In genomic region chr21:37564341-37564923, GRCh38 we compare ENCODE assay signal across 8 cellular contexts.
DNase-seq lines count a peak whose midpoint lies in the region; ATAC-seq and TF ChIP-seq lines count a peak whose summit lies in the region.

No MANE protein-coding gene starts in this region.

- ATAC-seq in GM18858 (IDR thresholded peaks at IDR 0.05; ENCODE audit: unreplicated experiment) = peak; percentile 33
- ATAC-seq in HG03108 (IDR thresholded peaks at IDR 0.05; ENCODE audit: unreplicated experiment) = peak; percentile 49
- ATAC-seq in left lung = peak; percentile 80

- H3K27me3 ChIP-seq in colonic mucosa (no peaks in the 10 kb centered on the region), left lung (no peaks in the 10 kb centered on the region)

- H3K9me3 Mint-ChIP-seq in activated CD4-positive, alpha-beta T cell treated with anti-CD3 and anti-CD28 coated beads, Interleukin-2, amount 10 ng/mL, durations not matched to agents 24 days and 14 days = no peaks in the 10 kb centered on the region

- peaks cover 8% of the 10 kb centered on the region for H3K27me3 Mint-ChIP-seq in activated CD4-positive, alpha-beta T cell treated with anti-CD3 and anti-CD28 coated beads, Interleukin-2, amount 10 ng/mL, durations not matched to agents 24 days and 14 days

- no peaks in the 10 kb centered on the region for H3K4me1 ChIP-seq in colonic mucosa
- H3K4me1 ChIP-seq in left lung = peaks cover 6 to 14% of the 10 kb centered on the region in 2 donors

- H3K36me3 Mint-ChIP-seq in activated CD4-positive, alpha-beta T cell treated with anti-CD3 and anti-CD28 coated beads, Interleukin-2, amount 10 ng/mL, durations not matched to agents 24 days and 14 days (ENCODE audit: low read depth) = no peaks in the 10 kb centered on the region

- DNase-seq in 8988T = peak; percentile 37
- DNase-seq in NCI-H2227 treated with DMSO at 0.1 percent for 48 hours (lab: John Stamatoyannopoulos, UW) = peak; percentile 43
- DNase-seq in activated CD4-positive, alpha-beta T cell treated with anti-CD3 and anti-CD28 coated beads, Interleukin-2, amount 10 ng/mL, durations not matched to agents 24 days and 14 days = peak; percentile 93
- DNase-seq in colonic mucosa = peak; percentile 76
- DNase-seq in left lung = peak; percentile 82 to 88
- peak; percentile 93 for DNase-seq in stimulated activated CD4-positive, alpha-beta T cell treated with anti-CD3 and anti-CD28 coated beads, Interleukin-4, amount 100 ng/mL, for 24 hours

- H3K9me3 ChIP-seq in colonic mucosa = no peaks in the 10 kb centered on the region
- H3K9me3 ChIP-seq in left lung = no peaks in the 10 kb centered on the region

- peaks cover 23% of the 10 kb centered on the region for H3K4me1 Mint-ChIP-seq in activated CD4-positive, alpha-beta T cell treated with anti-CD3 and anti-CD28 coated beads, Interleukin-2, amount 10 ng/mL, durations not matched to agents 24 days and 14 days

- peak overlapping the region; percentile 74 to 91 for H3K9ac ChIP-seq in colonic mucosa (ENCODE audit: low read depth in 2 of 2, low read length in 2 of 2)

- TF ChIP-seq CTCF in colonic mucosa (IDR thresholded peaks at IDR 0.05) (no peak), left lung (IDR thresholded peaks at IDR 0.05) (no peak)

- intact Hi-C loops in activated CD4-positive, alpha-beta T cell treated with anti-CD3 and anti-CD28 coated beads, Interleukin-2, amount 10 ng/mL, durations not matched to agents 24 days and 14 days (cut with micrococcal nuclease) = loop anchor here (1.0 to 5.0 kb wide), 8 partner anchors 62 to 1618 kb away; partner anchors contain the start of genes DYRK1A, PIGP, PSMG1 and TTC3
- intact Hi-C loops in colonic mucosa (cut with DNase I) = loop anchor here (10.0 kb wide), 1 partner anchor 300 kb away; the partner anchor contains the start of gene VPS26C
- intact Hi-C loops in left lung (cut with DNase I) = no loop called here

- H3K27ac ChIP-seq in colonic mucosa (peak overlapping the region; percentile 69), left lung (peak overlapping the region; percentile 85 to 92)

- H3K4me3 ChIP-seq in colonic mucosa (peak overlapping the region; percentile 68), left lung (peak overlapping the region; percentile 62 to 65)

- peak overlapping the region; percentile 100 for H3K27ac Mint-ChIP-seq in activated CD4-positive, alpha-beta T cell treated with anti-CD3 and anti-CD28 coated beads, Interleukin-2, amount 10 ng/mL, durations not matched to agents 24 days and 14 days

- H3K36me3 ChIP-seq in colonic mucosa = no peaks in the 10 kb centered on the region
- no peaks in the 10 kb centered on the region for H3K36me3 ChIP-seq in left lung

- H3K4me3 Mint-ChIP-seq in activated CD4-positive, alpha-beta T cell treated with anti-CD3 and anti-CD28 coated beads, Interleukin-2, amount 10 ng/mL, durations not matched to agents 24 days and 14 days = peak overlapping the region; percentile 94

Comparison
In these comparisons a context has a peak if more than half of its experiments do, and no peak if none do; other contexts are left out.
1. Peak in every context shown above with its lines: DNase-seq, ATAC-seq, H3K4me3 ChIP-seq and H3K27ac ChIP-seq.
2. DNase-seq: peak in every context shown above with its lines; median percentile 93 in activated CD4-positive, alpha-beta T cell treated with anti-CD3 and anti-CD28 coated beads, Interleukin-2, amount 10 ng/mL, durations not matched to agents 24 days and 14 days; 93 in stimulated activated CD4-positive, alpha-beta T cell treated with anti-CD3 and anti-CD28 coated beads, Interleukin-4, amount 100 ng/mL, for 24 hours; 85 in left lung; 76 in colonic mucosa; 43 in NCI-H2227 treated with DMSO at 0.1 percent for 48 hours; 37 in 8988T.
3. intact Hi-C loops: an anchor here in activated CD4-positive, alpha-beta T cell treated with anti-CD3 and anti-CD28 coated beads, Interleukin-2, amount 10 ng/mL, durations not matched to agents 24 days and 14 days (1.0 to 5.0 kb wide) and colonic mucosa (10.0 kb wide); none called in left lung.